In genomic region chr14:79278286-79278797, GRCh38 we compare ENCODE assay signal across 10 cellular contexts.
A peak's percentile ranks its signal among the peaks of the same experiment; 100 is the strongest.
DNase-seq lines count a peak whose midpoint lies in the region; ATAC-seq and TF ChIP-seq lines count a peak whose summit lies in the region.
"Had no signal": no experiment of that assay in that cellular context is flagged by ENCODE, and none has a peak within 500 bp of the region (broad histone marks: within the 10 kb centered on the region; RNA-seq: fewer than 3 reads in every experiment).

No MANE protein-coding gene starts in this region.

- H3K4me2 ChIP-seq in parathyroid adenoma (ENCODE audit: low read length) = peak overlapping the region; percentile 83

- no peak for ATAC-seq in GM18861 (IDR thresholded peaks at IDR 0.05; ENCODE audit: unreplicated experiment)

- H3K36me3 ChIP-seq in BE2C (no peaks in the 10 kb centered on the region), WERI-Rb-1 (no peaks in the 10 kb centered on the region), right atrium auricular region (no peaks in the 10 kb centered on the region), parathyroid adenoma (ENCODE audit: control insufficient read depth, insufficient read depth, low read length) (no peaks in the 10 kb centered on the region)

- H3K4me1 ChIP-seq in BE2C (no peaks in the 10 kb centered on the region), right atrium auricular region (peaks cover 0 to 23% of the 10 kb centered on the region in 2 donors), parathyroid adenoma (peaks cover 3% of the 10 kb centered on the region)

- H3K27ac ChIP-seq in WERI-Rb-1 (no peak overlapping the region), right atrium auricular region (no peak overlapping the region), parathyroid adenoma (peak overlapping the region; percentile 50)

- H3K4me3 ChIP-seq in BE2C (ENCODE audit: low read depth, low read length) (peak overlapping the region; percentile 48), WERI-Rb-1 (ENCODE audit: low read depth, low read length) (peak overlapping the region; percentile 56), right atrium auricular region (peak overlapping the region; percentile 25 to 48), parathyroid adenoma (ENCODE audit: low read depth, low read length) (peak overlapping the region; percentile 86)

- H3K79me2 ChIP-seq in parathyroid adenoma = peaks cover 21% of the 10 kb centered on the region

- DNase-seq in BE2C = peak; percentile 3
- peak; percentile 17 for DNase-seq in WERI-Rb-1
- no peak for DNase-seq in right atrium auricular region (ENCODE audit: low spot score)
- no peak for DNase-seq in NCI-H2107 treated with DMSO at 0.1 percent for 48 hours (lab: John Stamatoyannopoulos, UW; ENCODE audit: unreplicated experiment)
- no peak for DNase-seq in NCI-H187 (lab: John Stamatoyannopoulos, UW)
- no peak for DNase-seq in stimulated activated CD4-positive, alpha-beta T cell treated with anti-CD3 and anti-CD28 coated beads, Interleukin-12 subunit alpha, Interleukin-12 subunit beta, amount 100 ng/mL, for 4 hours
- DNase-seq: activated CD4-positive, CD25-positive, alpha-beta regulatory T cell treated with anti-CD3 and anti-CD28 coated beads, Interleukin-2, amount 50 U/mL, for 72 hours; CD4-positive, alpha-beta memory T cell had no signal

- H2AFZ ChIP-seq in parathyroid adenoma = peak overlapping the region; percentile 85

- TF ChIP-seq CTCF in BE2C (IDR thresholded peaks at IDR 0.05; ENCODE audit: low read depth, low read length) (no peak), WERI-Rb-1 (IDR thresholded peaks at IDR 0.05; ENCODE audit: low read depth, low read length) (no peak), right atrium auricular region (IDR thresholded peaks at IDR 0.05) (no peak), parathyroid adenoma (IDR thresholded peaks at IDR 0.05) (no peak)

- H3K9me3 ChIP-seq in BE2C (no peaks in the 10 kb centered on the region), WERI-Rb-1 (ENCODE audit: severe bottlenecking) (no peaks in the 10 kb centered on the region), right atrium auricular region (no peaks in the 10 kb centered on the region), parathyroid adenoma (ENCODE audit: control insufficient read depth, low read length) (no peaks in the 10 kb centered on the region)

- H3K9ac ChIP-seq in parathyroid adenoma = no peak overlapping the region

- H3K27me3 ChIP-seq in BE2C (peaks cover 22% of the 10 kb centered on the region; the same call in 1 of the 2 replicates), WERI-Rb-1 (ENCODE audit: insufficient read depth, low read depth, severe bottlenecking) (no peaks in the 10 kb centered on the region), right atrium auricular region (no peaks in the 10 kb centered on the region), parathyroid adenoma (ENCODE audit: control insufficient read depth, insufficient read depth, low read length) (no peaks in the 10 kb centered on the region)

Comparison
In these comparisons a context has a peak if more than half of its experiments do, and no peak if none do; other contexts are left out.
1. DNase-seq: peak in BE2C (single experiment) and WERI-Rb-1 (single experiment); none in right atrium auricular region (single experiment), NCI-H2107 treated with DMSO at 0.1 percent for 48 hours (single experiment), NCI-H187 (0 of 2) and stimulated activated CD4-positive, alpha-beta T cell treated with anti-CD3 and anti-CD28 coated beads, Interleukin-12 subunit alpha, Interleukin-12 subunit beta, amount 100 ng/mL, for 4 hours (single experiment).
2. Peak in every context shown above with its lines, with median percentiles within 50 percentile points of each other: H3K4me3 ChIP-seq.